Comparison of ENCODE assay signal across 1 cellular context in genomic region chr22:29120098-29120776, GRCh38.
A peak's percentile ranks its signal among the peaks of the same experiment; 100 is the strongest.
TF ChIP-seq lines count a peak whose summit lies in the region.

No MANE protein-coding gene starts in this region.

TF ChIP-seq in GM12878, 131 proteins besides CTCF, POLR2A, EP300 and RAD21:
- TF ChIP-seq CHD4 (IDR thresholded peaks at IDR 0.05) (peak; percentile 90; the same call in 1 of the 2 replicates), HDAC2 (IDR thresholded peaks at IDR 0.05) (0 out of 2 replicates have a peak, but pooled peaks have one; percentile 81)
